ENCODE assay signal across 15 cellular contexts in the genomic region with DNA sequence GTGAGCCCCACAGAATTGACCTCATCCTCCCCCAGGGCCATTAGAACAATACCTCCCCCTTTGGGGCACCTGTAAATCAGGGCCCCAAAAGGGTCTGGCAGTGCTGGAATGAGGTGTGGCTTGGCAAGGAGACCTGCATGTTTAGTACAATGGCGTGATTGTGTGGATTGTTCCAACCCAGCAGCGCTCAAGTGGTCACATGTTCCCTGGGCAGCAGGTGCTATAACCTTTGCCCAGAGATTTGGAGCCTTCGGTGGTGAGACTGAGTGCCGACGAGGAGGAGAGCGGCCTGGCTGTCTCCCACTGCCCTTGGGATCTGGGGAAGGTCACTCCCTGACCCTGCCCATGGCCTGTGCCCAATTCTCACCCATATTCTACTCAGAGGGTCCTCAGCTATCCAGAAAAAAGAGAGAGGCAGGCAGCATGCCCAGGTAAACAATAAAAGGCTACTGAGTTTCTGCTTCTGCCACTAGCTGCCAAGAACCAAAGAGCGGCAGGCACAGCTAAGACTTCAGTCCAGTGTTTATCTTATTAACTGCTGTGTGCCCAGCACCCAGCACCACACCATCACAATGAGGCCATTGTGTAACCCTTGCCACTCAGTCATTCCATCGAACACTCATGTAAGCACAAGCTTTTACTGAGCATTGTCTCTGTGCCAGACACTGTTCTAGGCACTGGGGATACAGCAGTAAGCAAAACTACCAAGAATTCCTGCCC. TPM values are rescaled to one million over a fixed set of nuclear protein-coding genes. Genes with fewer than 3 reads are reported as not detected.
DNase-seq lines count a peak whose midpoint lies in the region; ATAC-seq, FAIRE-seq and TF ChIP-seq lines count a peak whose summit lies in the region.
"Not testable (repeated sequence)": the region's sequence is repeated elsewhere in the genome, so short reads cannot be mapped to it uniquely, and the experiment has no call there.
"Had no signal": no experiment of that assay in that cellular context is flagged by ENCODE, and none has a peak within 500 bp of the region (broad histone marks: within the 10 kb centered on the region; RNA-seq: fewer than 3 reads in every experiment).

No MANE protein-coding gene starts in this region.

- intact Hi-C loops in body of pancreas (cut with DNase I); Right ventricle myocardium superior (cut with DNase I); left ventricle myocardium superior (cut with micrococcal nuclease); left lung (cut with DNase I); lower lobe of right lung (cut with DNase I); pancreas (cut with DNase I); upper lobe of right lung (cut with DNase I): not testable (repeated sequence)

- H3K4me1 ChIP-seq in body of pancreas, left lung, lower lobe of right lung, pancreas, upper lobe of right lung: not testable (repeated sequence)

- WGBS in body of pancreas, 2 donors: no CpG with 5 or more reads among the region's 8 CpGs
- no CpG with 5 or more reads among the region's 8 CpGs for WGBS in pancreas, 2 donors

- ATAC-seq in body of pancreas (peak; percentile 87), Right ventricle myocardium superior (ENCODE audit: poor library complexity) (peak; percentile 86), left ventricle myocardium superior (peak; percentile 83), left lung (peak; percentile 78), lower lobe of right lung (peak; percentile 80), pancreas (peak; percentile 88 to 92 (median 90)), upper lobe of right lung (peak; percentile 78)

- not testable (repeated sequence) for H3K27me3 ChIP-seq in body of pancreas; left lung; lower lobe of right lung (ENCODE audit: low read depth); pancreas; upper lobe of right lung

- H3K9me3 ChIP-seq in body of pancreas, left lung, lower lobe of right lung, pancreas, upper lobe of right lung: not testable (repeated sequence)

- H3K27ac ChIP-seq in body of pancreas, left lung, lower lobe of right lung, pancreas, upper lobe of right lung: not testable (repeated sequence)

- FAIRE-seq in pancreas (lab: Jason Lieb, UNC): peak; percentile 63

- not testable (repeated sequence) for H3K4me3 ChIP-seq in body of pancreas, left lung, lower lobe of right lung, pancreas, upper lobe of right lung

- not testable (repeated sequence) for H3K36me3 ChIP-seq in body of pancreas (replicated peaks in 1 of 2; ENCODE audit: insufficient read depth in 1 of 2, low read depth in 2 of 2); left lung; lower lobe of right lung; pancreas; upper lobe of right lung

- TF ChIP-seq CTCF in body of pancreas (IDR thresholded peaks at IDR 0.05); left lung (IDR thresholded peaks at IDR 0.05); lower lobe of right lung (IDR thresholded peaks at IDR 0.05); pancreas (IDR thresholded peaks at IDR 0.05); upper lobe of right lung (IDR thresholded peaks at IDR 0.05): not testable (repeated sequence)

- DNase-seq in body of pancreas, Right ventricle myocardium superior, left ventricle myocardium superior, left lung, lower lobe of right lung, pancreas, upper lobe of right lung: not testable (repeated sequence)

- TF ChIP-seq POLR2A in body of pancreas (IDR thresholded peaks at IDR 0.05): not testable (repeated sequence)

RNA-seq across cellular contexts. Expression of gene FAHD2A, which starts 27.4 kb away (rescaled TPM):
- 10 to 100 TPM; 15.2 to 18.9 TPM for total RNA-seq in body of pancreas
- total RNA-seq in Right ventricle myocardium superior: 39.9 TPM
- 46.3 TPM for total RNA-seq in left ventricle myocardium superior
- 10 to 100 TPM; 23.6 to 26.8 TPM for total RNA-seq in left lung
- total RNA-seq in lower lobe of right lung: 19.4 TPM
- 10 to 100 TPM; 15.4 to 22.2 (median 17.9) TPM for total RNA-seq in pancreas
- polyA plus RNA-seq in pancreas: 10 to 100 TPM; 19.0 to 19.8 TPM
- 22.8 TPM for total RNA-seq in upper lobe of right lung

RNA-seq across cellular contexts. Expression of gene TRIM43B, which starts 54.6 kb away (rescaled TPM):
- total RNA-seq in body of pancreas (not detected), Right ventricle myocardium superior (not detected), left ventricle myocardium superior (not detected), left lung (not detected), lower lobe of right lung (not detected), pancreas (not detected), upper lobe of right lung (not detected)
- not detected for polyA plus RNA-seq in pancreas
- total RNA-seq: A172; A673; Calu3; CD4-positive, alpha-beta memory T cell; Daoy; H4; H9 had no signal
- polyA plus RNA-seq: BJ; CD4-positive, alpha-beta memory T cell had no signal
